ENCODE assay signal across 35 cellular contexts in the genomic region with DNA sequence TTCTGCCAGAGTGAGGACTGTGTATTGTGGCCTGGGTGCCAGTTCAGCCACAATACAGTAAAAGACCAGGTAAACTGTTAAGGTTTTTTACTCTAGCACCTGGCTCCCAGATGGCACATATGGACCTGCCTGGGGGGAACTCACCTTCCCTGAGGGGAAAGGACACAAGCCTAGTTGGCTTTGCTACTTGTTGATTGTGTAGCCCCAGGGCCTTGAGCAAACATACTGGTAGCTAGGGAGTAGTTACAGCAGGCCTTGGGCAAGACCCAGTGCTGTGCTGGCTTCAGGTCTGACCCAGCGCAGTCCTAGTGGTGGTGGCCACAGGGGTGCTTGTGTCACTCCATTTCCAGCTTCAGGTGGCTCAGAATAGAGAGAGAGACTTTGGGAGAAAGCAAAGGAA.
"Had no signal": no experiment of that assay in that cellular context is flagged by ENCODE, and none has a peak within 500 bp of the region (broad histone marks: within the 10 kb centered on the region; RNA-seq: fewer than 3 reads in every experiment).

No MANE protein-coding gene starts in this region.

- H3K4me3 Mint-ChIP-seq: activated B cell treated with CpG ODN at 0.5 μM for 24 hours; activated CD4-positive, alpha-beta memory T cell treated with anti-CD3 and anti-CD28 coated beads for 36 hours; activated CD4-positive, alpha-beta T cell treated with anti-CD3 and anti-CD28 coated beads, Interleukin-2, amount 10 ng/mL, durations not matched to agents 24 days and 14 days; activated CD8-positive, alpha-beta T cell treated with anti-CD3 and anti-CD28 coated beads for 36 hours; activated naive CD4-positive, alpha-beta T cell treated with anti-CD3 and anti-CD28 coated beads for 36 hours; activated naive CD8-positive, alpha-beta T cell treated with anti-CD3 and anti-CD28 coated beads for 36 hours; activated T-cell treated with anti-CD3 and anti-CD28 coated beads, Interleukin-2, amount 50 U/mL, for 4 hours; activated T-cell treated with anti-CD3 and anti-CD28 coated beads, Interleukin-2, amount 50 U/mL, for 72 hours; activated T-helper 1 cell treated with anti-CD3 and anti-CD28 coated beads, Interleukin-12 subunit alpha, Interleukin-12 subunit beta, Interleukin-2, Interleukin-4 antibody, amounts not matched to agents 30 ng/mL and 10 ng/mL and 1 ng/mL, durations not matched to agents 14 hours and 24 hours and 36 hours; activated T-helper 17 cell treated with anti-CD3 and anti-CD28 coated beads, Interleukin-2, amount 50 U/mL, for 72 hours; T-helper 1 cell treated with Interleukin-12 subunit alpha and Interleukin-12 subunit beta and Interleukin-4 antibody, amounts not matched to agents 30 μg/mL and 1 μg/mL, for 36 hours; T-helper 2 cell treated with Interferon-gamma antibody and Interleukin-4, amounts not matched to agents 5 μg/mL and 100 μg/mL, for 36 hours had no signal

- H3K36me3 Mint-ChIP-seq: activated CD4-positive, alpha-beta memory T cell treated with anti-CD3 and anti-CD28 coated beads for 36 hours; activated naive CD4-positive, alpha-beta T cell treated with anti-CD3 and anti-CD28 coated beads, Interleukin-2, amount 50 U/mL, for 72 hours; activated naive CD8-positive, alpha-beta T cell treated with anti-CD3 and anti-CD28 coated beads for 36 hours had no signal

- H3K9me3 ChIP-seq: adrenal gland, body of pancreas had no signal

- H3K4me1 Mint-ChIP-seq: activated B cell treated with CpG ODN at 0.5 μM for 24 hours; activated CD4-positive, alpha-beta T cell treated with anti-CD3 and anti-CD28 coated beads, Interleukin-2, amount 10 ng/mL, durations not matched to agents 24 days and 14 days; activated naive CD8-positive, alpha-beta T cell treated with anti-CD3 and anti-CD28 coated beads for 36 hours; activated T-helper 17 cell treated with anti-CD3 and anti-CD28 coated beads, Interleukin-2, amount 50 U/mL, for 72 hours had no signal

- H3K36me3 ChIP-seq: adrenal gland, brain microvascular endothelial cell, breast epithelium had no signal

- ATAC-seq: activated CD8-positive, alpha-beta T cell treated with anti-CD3 and anti-CD28 coated beads for 36 hours; activated naive CD4-positive, alpha-beta T cell treated with anti-CD3 and anti-CD28 coated beads, Interleukin-2, amount 50 U/mL, for 72 hours; activated T-cell treated with anti-CD3 and anti-CD28 coated beads, Interleukin-2, amount 50 U/mL, for 4 hours; activated T-cell treated with anti-CD3 and anti-CD28 coated beads, Interleukin-2, amount 50 U/mL, for 72 hours; activated T-helper 17 cell treated with anti-CD3 and anti-CD28 coated beads, Interleukin-2, amount 50 U/mL, for 72 hours; body of pancreas had no signal

- H3K4me1 ChIP-seq: adrenal gland, body of pancreas, breast epithelium had no signal

- H3K27ac ChIP-seq: adrenal gland, body of pancreas, brain microvascular endothelial cell, breast epithelium, VCaP had no signal

- H3K9me3 Mint-ChIP-seq: activated naive CD4-positive, alpha-beta T cell treated with anti-CD3 and anti-CD28 coated beads for 36 hours; activated naive CD8-positive, alpha-beta T cell treated with anti-CD3 and anti-CD28 coated beads for 36 hours; activated T-helper 1 cell treated with anti-CD3 and anti-CD28 coated beads, Interleukin-12 subunit alpha, Interleukin-12 subunit beta, Interleukin-2, Interleukin-4 antibody, amounts not matched to agents 30 ng/mL and 10 ng/mL and 1 ng/mL, durations not matched to agents 14 hours and 24 hours and 36 hours; activated T-helper 17 cell treated with anti-CD3 and anti-CD28 coated beads, Interleukin-2, amount 50 U/mL, for 72 hours; T-helper 1 cell treated with Interleukin-12 subunit alpha and Interleukin-12 subunit beta and Interleukin-4 antibody, amounts not matched to agents 30 μg/mL and 1 μg/mL, for 36 hours; T-helper 2 cell treated with Interferon-gamma antibody and Interleukin-4, amounts not matched to agents 5 μg/mL and 100 μg/mL, for 36 hours had no signal

- H3K27me3 Mint-ChIP-seq: activated B cell treated with CpG ODN at 0.5 μM for 24 hours; activated CD4-positive, alpha-beta T cell treated with anti-CD3 and anti-CD28 coated beads, Interleukin-2, amount 10 ng/mL, durations not matched to agents 24 days and 14 days; activated CD8-positive, alpha-beta T cell treated with anti-CD3 and anti-CD28 coated beads for 36 hours had no signal

- H3K27me3 ChIP-seq: adrenal gland, body of pancreas, brain microvascular endothelial cell, breast epithelium had no signal

- H3K4me3 ChIP-seq: adrenal gland, body of pancreas, breast epithelium had no signal

- H3K27ac Mint-ChIP-seq: activated B cell treated with CpG ODN at 0.5 μM for 24 hours; activated CD4-positive, alpha-beta memory T cell treated with anti-CD3 and anti-CD28 coated beads for 36 hours; activated CD4-positive, alpha-beta T cell treated with anti-CD3 and anti-CD28 coated beads, Interleukin-2, amount 10 ng/mL, durations not matched to agents 24 days and 14 days; activated CD8-positive, alpha-beta T cell treated with anti-CD3 and anti-CD28 coated beads for 36 hours; activated naive CD4-positive, alpha-beta T cell treated with anti-CD3 and anti-CD28 coated beads for 36 hours; activated naive CD4-positive, alpha-beta T cell treated with anti-CD3 and anti-CD28 coated beads, Interleukin-2, amount 50 U/mL, for 72 hours; activated naive CD8-positive, alpha-beta T cell treated with anti-CD3 and anti-CD28 coated beads for 36 hours; activated T-cell treated with anti-CD3 and anti-CD28 coated beads, Interleukin-2, amount 50 U/mL, for 72 hours; activated T-helper 1 cell treated with anti-CD3 and anti-CD28 coated beads, Interleukin-12 subunit alpha, Interleukin-12 subunit beta, Interleukin-2, Interleukin-4 antibody, amounts not matched to agents 30 ng/mL and 10 ng/mL and 1 ng/mL, durations not matched to agents 14 hours and 24 hours and 36 hours; activated T-helper 17 cell treated with anti-CD3 and anti-CD28 coated beads, Interleukin-2, amount 50 U/mL, for 72 hours; T-helper 1 cell treated with Interleukin-12 subunit alpha and Interleukin-12 subunit beta and Interleukin-4 antibody, amounts not matched to agents 30 μg/mL and 1 μg/mL, for 36 hours; T-helper 2 cell treated with Interferon-gamma antibody and Interleukin-4, amounts not matched to agents 5 μg/mL and 100 μg/mL, for 36 hours had no signal

- DNase-seq: activated B cell treated with CpG ODN at 0.5 μM for 24 hours; activated CD4-positive, alpha-beta memory T cell treated with anti-CD3 and anti-CD28 coated beads for 36 hours; activated CD4-positive, alpha-beta T cell treated with anti-CD3 and anti-CD28 coated beads for 4 hours; activated CD4-positive, alpha-beta T cell treated with anti-CD3 and anti-CD28 coated beads, Interleukin-2, amount 10 ng/mL, durations not matched to agents 24 days and 14 days; activated CD4-positive, alpha-beta T cell treated with anti-CD3 and anti-CD28 coated beads, Interleukin-2, amount 50 U/mL, for 1 hour; activated CD4-positive, alpha-beta T cell treated with anti-CD3 and anti-CD28 coated beads, Interleukin-2, amount 50 U/mL, for 4 hours; activated CD4-positive, CD25-positive, alpha-beta regulatory T cell treated with anti-CD3 and anti-CD28 coated beads, Interleukin-2, amount 50 U/mL, for 72 hours; activated CD8-positive, alpha-beta memory T cell treated with anti-CD3 and anti-CD28 coated beads, Interleukin-2, amount 50 U/mL, for 4 hours; activated CD8-positive, alpha-beta T cell treated with anti-CD3 and anti-CD28 coated beads for 36 hours; activated effector memory CD4-positive, alpha-beta T cell treated with anti-CD3 and anti-CD28 coated beads, Interleukin-2, amount 50 U/mL, for 16 hours; activated gamma-delta T cell treated with Interleukin-2 at 50 U/mL for 16 hours; activated naive CD4-positive, alpha-beta T cell; activated naive CD4-positive, alpha-beta T cell treated with anti-CD3 and anti-CD28 coated beads for 36 hours; activated naive CD4-positive, alpha-beta T cell treated with anti-CD3 and anti-CD28 coated beads, Interleukin-2, amount 50 U/mL, for 16 hours; activated naive CD8-positive, alpha-beta T cell treated with anti-CD3 and anti-CD28 coated beads for 36 hours; activated T-cell treated with anti-CD3 and anti-CD28 coated beads for 4 hours; activated T-cell treated with anti-CD3 and anti-CD28 coated beads, Interleukin-2, amount 50 U/mL, for 1 hour; activated T-cell treated with anti-CD3 and anti-CD28 coated beads, Interleukin-2, amount 50 U/mL, for 4 hours; activated T-cell treated with anti-CD3 and anti-CD28 coated beads, Interleukin-2, amount 50 U/mL, for 72 hours; adrenal gland; amniotic stem cell; aorta; body of pancreas; brain microvascular endothelial cell; central memory CD4-positive, alpha-beta T cell; T-helper 1 cell; T-helper 2 cell; T-helper 9 cell had no signal
